In the genomic region with DNA sequence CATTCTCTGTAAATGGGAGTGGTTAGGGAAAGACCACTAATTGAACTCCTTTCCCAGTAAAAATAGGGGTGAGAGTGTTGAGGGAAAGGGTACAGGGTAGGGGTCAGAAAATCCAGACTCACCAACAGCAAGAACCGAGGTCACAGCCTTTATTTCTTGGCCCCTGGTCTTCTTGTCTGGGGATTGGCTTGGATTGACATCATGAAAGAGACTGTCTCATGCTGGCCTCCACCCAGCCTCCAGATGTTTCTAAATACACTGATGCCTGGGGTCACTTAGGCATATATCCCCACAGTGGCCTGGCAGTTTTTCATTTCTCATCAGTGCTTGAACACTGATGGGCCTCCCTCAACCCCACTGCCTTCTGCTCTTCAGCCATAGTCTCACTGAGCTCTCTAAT, we compare ENCODE assay signal across 23 cellular contexts.
"Had no signal": no experiment of that assay in that cellular context is flagged by ENCODE, and none has a peak within 500 bp of the region (broad histone marks: within the 10 kb centered on the region; RNA-seq: fewer than 3 reads in every experiment).

No MANE protein-coding gene starts in this region.

- H3K4me3 ChIP-seq: lower lobe of right lung, psoas muscle, right lobe of liver, spleen, testis, thyroid gland, transverse colon, upper lobe of left lung, vagina had no signal

- H3K4me1 ChIP-seq: lower lobe of right lung, parathyroid adenoma, psoas muscle, right lobe of liver, spleen, testis, thyroid gland, transverse colon, upper lobe of left lung, vagina had no signal

- H3K36me3 ChIP-seq: lower lobe of right lung, right lobe of liver, spleen, thyroid gland, transverse colon, upper lobe of left lung, vagina had no signal

- H3K9me3 ChIP-seq: lower lobe of right lung, right lobe of liver, spleen, testis, thyroid gland, transverse colon, upper lobe of left lung, vagina had no signal

- DNase-seq: head of caudate nucleus; hypothalamus; immature natural killer cell; kidney; lower lobe of right lung; mammary epithelial cell; mesenchymal stem cell; naive thymus-derived CD8-positive, alpha-beta T cell; occipital lobe; psoas muscle; right lobe of liver; small intestine; spleen; stimulated activated CD4-positive, alpha-beta T cell treated with anti-CD3 and anti-CD28 coated beads, Interleukin-4, amount 100 ng/mL, for 24 hours; stimulated activated naive CD4-positive, alpha-beta T cell; substantia nigra; testis; thyroid gland; transverse colon; upper lobe of left lung had no signal

- H3K27ac ChIP-seq: lower lobe of right lung, parathyroid adenoma, psoas muscle, right lobe of liver, spleen, testis, thyroid gland, transverse colon, upper lobe of left lung, vagina had no signal

- H3K27me3 ChIP-seq: right lobe of liver, spleen, testis, thyroid gland, transverse colon, upper lobe of left lung, vagina had no signal

- ATAC-seq: lower lobe of right lung; naive thymus-derived CD8-positive, alpha-beta T cell; psoas muscle; right lobe of liver; stimulated activated effector memory CD8-positive, alpha-beta T cell treated with anti-CD3 and anti-CD28 coated beads, Interleukin-12 subunit alpha, Interleukin-12 subunit beta, amount 100 ng/mL, for 72 hours had no signal
